ENCODE assay signal across 8 cellular contexts in genomic region chr11:33899383-33900037, GRCh38. TPM values are rescaled to one million over a fixed set of nuclear protein-coding genes. Genes with fewer than 3 reads are reported as not detected.
DNase-seq lines count a peak whose midpoint lies in the region; ATAC-seq and TF ChIP-seq lines count a peak whose summit lies in the region.

No MANE protein-coding gene starts in this region.

- in situ Hi-C loops in gastrocnemius medialis (cut with MboI; ENCODE audit: low sequenced_read_pairs in 4 of 4): no loop called here

- H3K9ac ChIP-seq in neuronal stem cell (ENCODE audit: low read depth, low read length, poor library complexity): no peak overlapping the region

- no peak for TF ChIP-seq CTCF in gastrocnemius medialis (IDR thresholded peaks at IDR 0.05 in 4 of 5, conservative IDR thresholded peaks at IDR 0.05 in 1 of 5)

- no peak for TF ChIP-seq POLR2A in gastrocnemius medialis (IDR thresholded peaks at IDR 0.05)

- no peak overlapping the region for H4K91ac ChIP-seq in neuronal stem cell (ENCODE audit: low read depth, low read length, poor library complexity)

- H3K27ac ChIP-seq in gastrocnemius medialis (peak overlapping the region; percentile 40 to 75 (median 56)), neuronal stem cell (replicated peaks; ENCODE audit: low read length) (no peak overlapping the region)

- H3K14ac ChIP-seq in neuronal stem cell (ENCODE audit: low read length): no peak overlapping the region

- ATAC-seq in gastrocnemius medialis: peak; percentile 94 to 98
- no peak for ATAC-seq in HG03439 (IDR thresholded peaks at IDR 0.05; ENCODE audit: unreplicated experiment)
- no peak for ATAC-seq in GM18870 (IDR thresholded peaks at IDR 0.05; ENCODE audit: unreplicated experiment)
- ATAC-seq in HG03520 (IDR thresholded peaks at IDR 0.05; ENCODE audit: unreplicated experiment): no peak

- DNase-seq in GM04504 (ENCODE audit: low read depth) (peak; percentile 78), UCSD-AML1 (lab: John Stamatoyannopoulos, UW; ENCODE audit: unreplicated experiment) (peak; percentile 34), cardiac septum (ENCODE audit: low spot score) (peak; percentile 87), gastrocnemius medialis (peak; percentile 74 to 88), neuronal stem cell (ENCODE audit: low spot score) (no peak)

- H2BK12ac ChIP-seq in neuronal stem cell (ENCODE audit: low read length): no peak overlapping the region

- no peak overlapping the region for H2AK5ac ChIP-seq in neuronal stem cell (ENCODE audit: low read depth, low read length)

- H3K4me2 ChIP-seq in neuronal stem cell (ENCODE audit: insufficient read depth, low read length, poor library complexity, severe bottlenecking): no peak overlapping the region

- no peak overlapping the region for H3K4ac ChIP-seq in neuronal stem cell (ENCODE audit: low read length)

- H3K4me1 ChIP-seq in gastrocnemius medialis (peaks cover 11 to 19% of the 10 kb centered on the region in 2 donors), neuronal stem cell (ENCODE audit: control insufficient read depth in 2 of 2, insufficient read depth in 1 of 2, low read depth in 1 of 2, low read length in 2 of 2) (peaks cover 2% of the 10 kb centered on the region in 2 donors)

- H2BK120ac ChIP-seq in neuronal stem cell (ENCODE audit: low read depth, low read length): no peak overlapping the region

- no peak overlapping the region for H2BK15ac ChIP-seq in neuronal stem cell (ENCODE audit: low read length)

- H3K4me3 ChIP-seq in gastrocnemius medialis: no peak overlapping the region
- no peak overlapping the region for H3K4me3 ChIP-seq in neuronal stem cell (ENCODE audit: low read length in 2 of 2)

- no CpG with 5 or more reads among the region's 11 CpGs for WGBS in neuronal stem cell (ENCODE audit: extremely low coverage in 2 of 2, insufficient read length in 2 of 2, insufficient replicate concordance in 1 of 2), 2 donors

- H3K18ac ChIP-seq in neuronal stem cell (ENCODE audit: low read length): no peak overlapping the region

- H3K27me3 ChIP-seq in gastrocnemius medialis (no peaks in the 10 kb centered on the region), neuronal stem cell (ENCODE audit: control insufficient read depth in 3 of 3, insufficient read depth in 3 of 3, low read depth in 1 of 3, low read length in 3 of 3) (peaks cover 0 to 30% (median 0%) of the 10 kb centered on the region in 3 experiments)

- no peak overlapping the region for H2BK5ac ChIP-seq in neuronal stem cell (ENCODE audit: low read length)

- H3K79me1 ChIP-seq in neuronal stem cell (ENCODE audit: low read depth, low read length): no peaks in the 10 kb centered on the region

- intact Hi-C loops in cardiac septum (cut with DNase I): no loop called here
- intact Hi-C loops in gastrocnemius medialis (cut with DNase I; ENCODE audit: low total_unique reads): loop anchor here (1.0 kb wide), 1 partner anchor 13 kb away; no protein-coding TSS in a partner anchor

- H3K9me3 ChIP-seq in gastrocnemius medialis (no peaks in the 10 kb centered on the region), neuronal stem cell (replicated peaks in 1 of 2; ENCODE audit: control insufficient read depth in 2 of 2, insufficient read depth in 1 of 2, low read depth in 1 of 2, low read length in 2 of 2) (no peaks in the 10 kb centered on the region)

- no peaks in the 10 kb centered on the region for H3K36me3 ChIP-seq in gastrocnemius medialis
- no peaks in the 10 kb centered on the region for H3K36me3 ChIP-seq in neuronal stem cell (replicated peaks in 1 of 2; ENCODE audit: control insufficient read depth in 2 of 2, insufficient read depth in 2 of 2, low read length in 2 of 2)

- H2AFZ ChIP-seq in neuronal stem cell (ENCODE audit: low read length): no peak overlapping the region

- no peak overlapping the region for H3K23ac ChIP-seq in neuronal stem cell (ENCODE audit: low read depth, low read length, poor library complexity)

- no peak overlapping the region for H4K8ac ChIP-seq in neuronal stem cell (ENCODE audit: low read depth, low read length)

RNA-seq across cellular contexts. Expression of gene LMO2, which starts 7.6 kb away (rescaled TPM):
- total RNA-seq in cardiac septum (10.9 TPM), gastrocnemius medialis (10 to 100 TPM in 3 of 4 donors, 1 to 10 TPM in 1; 5.3 to 41.9 (median 19.2) TPM)
- 1.9 TPM for polyA plus RNA-seq in neuronal stem cell (2013, experiment 1 of 2)
- polyA plus RNA-seq in neuronal stem cell (2013, experiment 2 of 2): 1.8 TPM

Comparison
In these comparisons a context has a peak if more than half of its experiments do, and no peak if none do; other contexts are left out.
1. ATAC-seq: peak in gastrocnemius medialis (2 of 2); none in HG03439 (single experiment), GM18870 (single experiment) and HG03520 (single experiment).